Comparison of ENCODE assay signal across 9 cellular contexts in genomic region chr2:28355521-28356094, GRCh38. TPM values are rescaled to one million over a fixed set of nuclear protein-coding genes. Genes with fewer than 3 reads are reported as not detected.
A peak's percentile ranks its signal among the peaks of the same experiment; 100 is the strongest.
DNase-seq lines count a peak whose midpoint lies in the region; ATAC-seq, FAIRE-seq and TF ChIP-seq lines count a peak whose summit lies in the region.
"Had no signal": no experiment of that assay in that cellular context is flagged by ENCODE, and none has a peak within 500 bp of the region (broad histone marks: within the 10 kb centered on the region; RNA-seq: fewer than 3 reads in every experiment).

No MANE protein-coding gene starts in this region.

- FAIRE-seq in H54 (lab: Jason Lieb, UNC): no peak

- H3K36me3 ChIP-seq in CD4-positive, alpha-beta memory T cell (ENCODE audit: insufficient read depth, low read length): no peaks in the 10 kb centered on the region
- H3K36me3 ChIP-seq in heart left ventricle: no peaks in the 10 kb centered on the region

- POLR2A ChIA-PET in CD4-positive, alpha-beta memory T cell (lab: Charles Lee; ENCODE audit: partially characterized antibody): interaction anchor here (1.8 to 2.6 kb wide), 2 partner anchors 11 to 36 kb away, joined by 5 to 12 read pairs; no protein-coding TSS in a partner anchor

- intact Hi-C loops in CD4-positive, alpha-beta memory T cell (cut with micrococcal nuclease): no loop called here
- intact Hi-C loops in heart left ventricle (cut with DNase I): loop anchor here in 4 of 10 donors (1.0 to 5.0 kb wide), 2 partner anchors 35 to 37 kb away; partner anchors contain the start of gene FOSL2 (in 3 of the 4)
- intact Hi-C loops in posterior vena cava (cut with DNase I): no loop called here

- ATAC-seq in SK-N-SH treated with all-trans-retinoic acid at 6 μM for 48 hours: peak; percentile 21
- ATAC-seq in heart left ventricle: peak; percentile 49 to 68 (median 63)
- ATAC-seq in GM21381 (IDR thresholded peaks at IDR 0.05; ENCODE audit: unreplicated experiment): no peak
- no peak for ATAC-seq in GM18909 (IDR thresholded peaks at IDR 0.05; ENCODE audit: poor library complexity, unreplicated experiment)

- peaks cover 0 to 3% of the 10 kb centered on the region in 2 donors for H3K36me3 Mint-ChIP-seq in CD4-positive, alpha-beta memory T cell

- TF ChIP-seq CTCF in heart left ventricle (IDR thresholded peaks at IDR 0.05): no peak

- no peak overlapping the region for H3K27ac ChIP-seq in CD4-positive, alpha-beta memory T cell (ENCODE audit: low read depth, low read length)
- H3K27ac ChIP-seq in heart left ventricle: peak overlapping the region; percentile 70 to 98 (median 91)

- H3K27me3 ChIP-seq in CD4-positive, alpha-beta memory T cell (ENCODE audit: insufficient read depth, low read length): no peaks in the 10 kb centered on the region
- H3K27me3 ChIP-seq in heart left ventricle: no peaks in the 10 kb centered on the region

- H3K27ac Mint-ChIP-seq in CD4-positive, alpha-beta memory T cell: peak overlapping the region in 5 of 7 donors; percentile 13 to 87 (median 66)
- H3K27ac Mint-ChIP-seq: activated T-cell treated with anti-CD3 and anti-CD28 coated beads, Interleukin-2, amount 50 U/mL, for 72 hours had no signal

- H3K4me3 Mint-ChIP-seq in CD4-positive, alpha-beta memory T cell: no peak overlapping the region
- H3K4me3 Mint-ChIP-seq: activated T-cell treated with anti-CD3 and anti-CD28 coated beads, Interleukin-2, amount 50 U/mL, for 72 hours had no signal

- peaks cover 40% of the 10 kb centered on the region for H3K4me1 ChIP-seq in CD4-positive, alpha-beta memory T cell (ENCODE audit: insufficient read depth, low read length)
- peaks cover 9 to 47% (median 20%) of the 10 kb centered on the region in 12 donors for H3K4me1 ChIP-seq in heart left ventricle

- 55 to 71% (median 57%) methylated on average over 4 to 6 of the region's 6 CpGs for WGBS in heart left ventricle, 4 donors

- H3K9me3 Mint-ChIP-seq in CD4-positive, alpha-beta memory T cell: peaks cover 0 to 2% (median 0%) of the 10 kb centered on the region in 8 donors
- H3K9me3 Mint-ChIP-seq: activated T-cell treated with anti-CD3 and anti-CD28 coated beads, Interleukin-2, amount 50 U/mL, for 72 hours had no signal

- no peaks in the 10 kb centered on the region for H3K9me3 ChIP-seq in CD4-positive, alpha-beta memory T cell (ENCODE audit: control insufficient read depth in 1 of 2, low read length in 2 of 2)
- no peaks in the 10 kb centered on the region for H3K9me3 ChIP-seq in heart left ventricle

- no peak overlapping the region for H3K4me3 ChIP-seq in CD4-positive, alpha-beta memory T cell (ENCODE audit: low read length in 2 of 2)
- no peak overlapping the region for H3K4me3 ChIP-seq in heart left ventricle

- CTCF ChIA-PET in CD4-positive, alpha-beta memory T cell (lab: Charles Lee; ENCODE audit: partially characterized antibody): interaction anchor here (1.4 kb wide), 1 partner anchor 10 kb away, joined by 3 read pairs; no protein-coding TSS in a partner anchor

- H3K4me1 Mint-ChIP-seq in CD4-positive, alpha-beta memory T cell: peaks cover 18 to 46% (median 33%) of the 10 kb centered on the region in 4 donors

- no peak for DNase-seq in CD4-positive, alpha-beta memory T cell
- DNase-seq in heart left ventricle: peak; percentile 71 to 87 (median 85)
- peak; percentile 85 for DNase-seq in posterior vena cava (ENCODE audit: low spot score)
- DNase-seq in NCI-H1417 (lab: John Stamatoyannopoulos, UW): no peak
- DNase-seq in H54 (ENCODE audit: insufficient read length, low spot score): no peak

- H3K27me3 Mint-ChIP-seq in CD4-positive, alpha-beta memory T cell: peaks cover 0 to 3% of the 10 kb centered on the region in 2 donors

- TF ChIP-seq POLR2A in heart left ventricle (IDR thresholded peaks at IDR 0.05): no peak
- TF ChIP-seq POLR2A in H54 (IDR thresholded peaks at IDR 0.05; ENCODE audit: low read depth, low read length): no peak

TF ChIP-seq in SK-N-SH treated with all-trans-retinoic acid at 6 μM for 48 hours, 23 proteins besides CTCF, POLR2A, EP300 and RAD21 (continues in another document):
- TF ChIP-seq OSR1 (CRISPR knock-in tag; IDR thresholded peaks at IDR 0.05) (no peak), RARB (CRISPR knock-in tag; IDR thresholded peaks at IDR 0.05) (no peak), TSHZ2 (CRISPR knock-in tag; IDR thresholded peaks at IDR 0.05) (peak; percentile 55; the same call in 1 of the 2 replicates), TOX (CRISPR knock-in tag; IDR thresholded peaks at IDR 0.05; ENCODE audit: borderline replicate concordance) (no peak), ZNF70 (CRISPR knock-in tag; IDR thresholded peaks at IDR 0.05) (no peak), ZNF565 (CRISPR knock-in tag; conservative IDR thresholded peaks at IDR 0.05; ENCODE audit: low read depth) (no peak), PATZ1 (CRISPR knock-in tag; IDR thresholded peaks at IDR 0.05; ENCODE audit: borderline replicate concordance) (no peak), ESRRG (CRISPR knock-in tag; IDR thresholded peaks at IDR 0.05) (no peak), CSDC2 (CRISPR knock-in tag; IDR thresholded peaks at IDR 0.05) (no peak), ZFP30 (CRISPR knock-in tag; IDR thresholded peaks at IDR 0.05) (no peak), CSRNP3 (CRISPR knock-in tag; IDR thresholded peaks at IDR 0.05) (no peak), POU6F1 (CRISPR knock-in tag; IDR thresholded peaks at IDR 0.05; ENCODE audit: borderline replicate concordance, low read depth) (no peak), TCF4 (CRISPR knock-in tag; IDR thresholded peaks at IDR 0.05; ENCODE audit: borderline replicate concordance) (0 out of 2 replicates have a peak, but pooled peaks have one; percentile 11)

RNA-seq across cellular contexts. Expression of gene FOSL2, which starts 37.0 kb away (rescaled TPM):
- 1 to 10 TPM; 6.6 to 6.7 TPM for total RNA-seq in CD4-positive, alpha-beta memory T cell
- polyA plus RNA-seq in CD4-positive, alpha-beta memory T cell: 1 to 10 TPM; 4.7 to 5.0 TPM
- 100 to 1,000 TPM in 2 of 9 donors, 10 to 100 TPM in 7; 26.2 to 144 (median 50.2) TPM for total RNA-seq in heart left ventricle
- 10 to 100 TPM; 15.2 to 66.2 TPM for polyA plus RNA-seq in heart left ventricle
- total RNA-seq in posterior vena cava: 100 to 1,000 TPM; 105 to 141 TPM

Comparison
In these comparisons a context has a peak if more than half of its experiments do, and no peak if none do; other contexts are left out.
1. DNase-seq: peak in heart left ventricle (5 of 5) and posterior vena cava (single experiment); none in CD4-positive, alpha-beta memory T cell (0 of 5), NCI-H1417 (0 of 3) and H54 (single experiment).
2. ATAC-seq: peak in SK-N-SH treated with all-trans-retinoic acid at 6 μM for 48 hours (single experiment) and heart left ventricle (4 of 4); none in GM21381 (single experiment) and GM18909 (single experiment).